In the genomic region with DNA sequence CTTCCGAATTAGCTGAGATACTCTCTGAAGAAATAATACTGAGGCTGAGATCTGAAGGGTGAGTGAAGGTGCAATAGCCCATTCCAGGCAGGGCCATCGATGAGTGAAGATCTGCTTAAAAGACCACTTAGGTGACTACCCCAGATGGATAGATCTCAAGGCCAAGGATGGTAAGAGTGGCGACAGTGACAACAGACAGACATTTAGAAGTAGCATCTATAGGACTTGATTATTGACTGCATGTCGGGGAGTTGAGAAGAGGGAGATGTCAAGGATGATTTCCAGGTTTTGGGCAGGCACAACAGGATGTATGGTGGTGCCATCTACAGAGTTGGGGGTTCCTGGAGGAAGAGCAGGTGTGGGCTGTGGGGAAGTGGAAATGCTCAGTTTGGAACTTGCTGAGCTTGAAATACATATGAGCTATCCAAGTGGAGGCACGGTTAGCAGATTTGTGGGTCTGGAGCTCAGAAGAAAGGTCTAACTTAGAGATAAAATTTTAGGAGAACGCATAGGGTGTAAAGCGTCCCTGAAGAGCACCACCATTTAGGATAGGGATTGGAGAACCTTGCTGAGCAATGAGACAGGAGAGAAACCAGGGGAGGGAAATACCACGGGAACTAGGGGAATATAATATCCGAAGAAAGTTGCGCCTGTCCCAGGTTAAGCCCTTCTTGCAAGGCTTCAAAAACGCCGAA, we compare ENCODE assay signal across 8 cellular contexts. TPM values are rescaled to one million over a fixed set of nuclear protein-coding genes. Genes with fewer than 3 reads are reported as not detected.
DNase-seq lines count a peak whose midpoint lies in the region; ATAC-seq, FAIRE-seq and TF ChIP-seq lines count a peak whose summit lies in the region.

No MANE protein-coding gene starts in this region.

- DNase-seq in activated CD8-positive, alpha-beta memory T cell treated with anti-CD3 and anti-CD28 coated beads for 24 hours, result peak; percentile 58
- DNase-seq in activated CD8-positive, alpha-beta memory T cell treated with anti-CD3 and anti-CD28 coated beads, Interleukin-2, amount 50 U/mL, for 4 hours, result no peak
- no peak for DNase-seq in activated CD8-positive, alpha-beta T cell treated with anti-CD3 and anti-CD28 coated beads, Interleukin-2, amount 10 ng/mL, durations not matched to agents 7 days and 5 days
- peak; percentile 41 for DNase-seq in globus pallidus (ENCODE audit: low spot score)
- DNase-seq in pancreas, result no peak
- DNase-seq in NCI-H2196 treated with DMSO at 0.1 percent for 48 hours (lab: John Stamatoyannopoulos, UW; ENCODE audit: unreplicated experiment), result no peak
- DNase-seq in stimulated activated CD4-positive, alpha-beta T cell treated with anti-CD3 and anti-CD28 coated beads, Interleukin-4, amount 100 ng/mL, for 4 hours, result no peak

- CTCF ChIA-PET in activated CD8-positive, alpha-beta T cell treated with anti-CD3 and anti-CD28 coated beads, Interleukin-2, amount 10 ng/mL, durations not matched to agents 7 days and 5 days (lab: Charles Lee), result interaction anchor here (0.7 to 1.4 kb wide), 6 partner anchors 11 to 613 kb away, joined by 3 to 5 read pairs (median 4); a partner anchor contains a TSS

- H3K4me1 ChIP-seq in pancreas, result peaks cover 0 to 14% (median 11%) of the 10 kb centered on the region in 3 donors

- H3K9me3 Mint-ChIP-seq in activated CD8-positive, alpha-beta T cell treated with anti-CD3 and anti-CD28 coated beads, Interleukin-2, amount 10 ng/mL, durations not matched to agents 7 days and 5 days (ENCODE audit: insufficient read depth), result no peaks in the 10 kb centered on the region

- H3K4me3 ChIP-seq in pancreas, result peak overlapping the region; percentile 46 to 79 (median 74)

- no peaks in the 10 kb centered on the region for H3K27me3 ChIP-seq in pancreas

- peaks cover 16% of the 10 kb centered on the region for H3K4me1 Mint-ChIP-seq in activated CD8-positive, alpha-beta T cell treated with anti-CD3 and anti-CD28 coated beads, Interleukin-2, amount 10 ng/mL, durations not matched to agents 7 days and 5 days (ENCODE audit: low read depth)

- peaks cover 17% of the 10 kb centered on the region for H3K36me3 Mint-ChIP-seq in activated CD8-positive, alpha-beta T cell treated with anti-CD3 and anti-CD28 coated beads, Interleukin-2, amount 10 ng/mL, durations not matched to agents 7 days and 5 days (ENCODE audit: low read depth)

- no peak for FAIRE-seq in pancreas (lab: Jason Lieb, UNC)

- ATAC-seq in HG03457 (IDR thresholded peaks at IDR 0.05; ENCODE audit: unreplicated experiment), result peak; percentile 0
- ATAC-seq in activated CD8-positive, alpha-beta T cell treated with anti-CD3 and anti-CD28 coated beads, Interleukin-2, amount 10 ng/mL, durations not matched to agents 7 days and 5 days, result no peak
- ATAC-seq in pancreas, result peak; percentile 27 to 49 (median 42)

- peak overlapping the region; percentile 88 for H3K4me3 Mint-ChIP-seq in activated CD8-positive, alpha-beta T cell treated with anti-CD3 and anti-CD28 coated beads, Interleukin-2, amount 10 ng/mL, durations not matched to agents 7 days and 5 days

- H3K27me3 Mint-ChIP-seq in activated CD8-positive, alpha-beta T cell treated with anti-CD3 and anti-CD28 coated beads, Interleukin-2, amount 10 ng/mL, durations not matched to agents 7 days and 5 days (ENCODE audit: low read depth), result no peaks in the 10 kb centered on the region

- intact Hi-C loops in pancreas (cut with DNase I), result no loop called here

- 8 to 13% methylated on average over 12 of the region's 12 CpGs for WGBS in pancreas, 2 donors

- POLR2A ChIA-PET in activated CD8-positive, alpha-beta T cell treated with anti-CD3 and anti-CD28 coated beads, Interleukin-2, amount 10 ng/mL, durations not matched to agents 7 days and 5 days (lab: Charles Lee), result interaction anchor here (0.7 to 2.3 kb wide), 4 partner anchors 13 to 216 kb away, joined by 3 to 18 read pairs (median 6); a partner anchor contains a TSS

- peak overlapping the region; percentile 99 for H3K27ac Mint-ChIP-seq in activated CD8-positive, alpha-beta T cell treated with anti-CD3 and anti-CD28 coated beads, Interleukin-2, amount 10 ng/mL, durations not matched to agents 7 days and 5 days

- no peaks in the 10 kb centered on the region for H3K36me3 ChIP-seq in pancreas

- H3K9me3 ChIP-seq in pancreas, result no peaks in the 10 kb centered on the region

- no peak for TF ChIP-seq CTCF in pancreas (IDR thresholded peaks at IDR 0.05)

- H3K27ac ChIP-seq in pancreas, result peak overlapping the region; percentile 97 to 98 (median 98)

RNA-seq across cellular contexts. Expression of a gene that starts 0.7 kb away (rescaled TPM):
- 10 to 100 TPM; 16.6 to 20.3 TPM for total RNA-seq in activated CD8-positive, alpha-beta T cell treated with anti-CD3 and anti-CD28 coated beads, Interleukin-2, amount 10 ng/mL, durations not matched to agents 7 days and 5 days
- 10 to 100 TPM; 13.4 to 23.4 (median 20.7) TPM for total RNA-seq in pancreas
- 10 to 100 TPM; 10.1 to 14.7 TPM for polyA plus RNA-seq in pancreas

RNA-seq across cellular contexts. Expression of a gene that starts 28.4 kb away (rescaled TPM):
- 10 to 100 TPM; 15.6 to 18.3 TPM for total RNA-seq in activated CD8-positive, alpha-beta T cell treated with anti-CD3 and anti-CD28 coated beads, Interleukin-2, amount 10 ng/mL, durations not matched to agents 7 days and 5 days
- total RNA-seq in pancreas, result 10 to 100 TPM in 2 of 6 donors, 1 to 10 TPM in 4; 4.8 to 13.5 (median 8.6) TPM
- polyA plus RNA-seq in pancreas, result 10 to 100 TPM; 11.5 to 15.3 TPM

RNA-seq across cellular contexts. Expression of a gene that starts 29.3 kb away (rescaled TPM):
- 1 to 10 TPM in 1 of 2 experiments, under 1 TPM in 1; 0.97 to 1.3 TPM for total RNA-seq in activated CD8-positive, alpha-beta T cell treated with anti-CD3 and anti-CD28 coated beads, Interleukin-2, amount 10 ng/mL, durations not matched to agents 7 days and 5 days
- 1 to 10 TPM in 3 of 6 donors, under 1 TPM in 3; 0.79 to 1.2 (median 1.00) TPM for total RNA-seq in pancreas
- 1 to 10 TPM in 1 of 2 donors, under 1 TPM in 1; 0.72 to 2.1 TPM for polyA plus RNA-seq in pancreas

RNA-seq across cellular contexts. Expression of a gene that starts 46.5 kb away (rescaled TPM):
- not detected for total RNA-seq in activated CD8-positive, alpha-beta T cell treated with anti-CD3 and anti-CD28 coated beads, Interleukin-2, amount 10 ng/mL, durations not matched to agents 7 days and 5 days
- total RNA-seq in pancreas, result 10 to 100 TPM; 11.2 to 25.8 (median 19.6) TPM
- polyA plus RNA-seq in pancreas, result 1 to 10 TPM; 4.1 to 6.2 TPM

Comparison
In these comparisons a context has a peak if more than half of its experiments do, and no peak if none do; other contexts are left out.
1. DNase-seq: peak in activated CD8-positive, alpha-beta memory T cell treated with anti-CD3 and anti-CD28 coated beads for 24 hours (single experiment) and globus pallidus (single experiment); none in activated CD8-positive, alpha-beta memory T cell treated with anti-CD3 and anti-CD28 coated beads, Interleukin-2, amount 50 U/mL, for 4 hours (single experiment), activated CD8-positive, alpha-beta T cell treated with anti-CD3 and anti-CD28 coated beads, Interleukin-2, amount 10 ng/mL, durations not matched to agents 7 days and 5 days (single experiment), pancreas (0 of 6), NCI-H2196 treated with DMSO at 0.1 percent for 48 hours (single experiment) and stimulated activated CD4-positive, alpha-beta T cell treated with anti-CD3 and anti-CD28 coated beads, Interleukin-4, amount 100 ng/mL, for 4 hours (0 of 2).